Comparison of ENCODE assay signal across 2 cellular contexts in the genomic region with DNA sequence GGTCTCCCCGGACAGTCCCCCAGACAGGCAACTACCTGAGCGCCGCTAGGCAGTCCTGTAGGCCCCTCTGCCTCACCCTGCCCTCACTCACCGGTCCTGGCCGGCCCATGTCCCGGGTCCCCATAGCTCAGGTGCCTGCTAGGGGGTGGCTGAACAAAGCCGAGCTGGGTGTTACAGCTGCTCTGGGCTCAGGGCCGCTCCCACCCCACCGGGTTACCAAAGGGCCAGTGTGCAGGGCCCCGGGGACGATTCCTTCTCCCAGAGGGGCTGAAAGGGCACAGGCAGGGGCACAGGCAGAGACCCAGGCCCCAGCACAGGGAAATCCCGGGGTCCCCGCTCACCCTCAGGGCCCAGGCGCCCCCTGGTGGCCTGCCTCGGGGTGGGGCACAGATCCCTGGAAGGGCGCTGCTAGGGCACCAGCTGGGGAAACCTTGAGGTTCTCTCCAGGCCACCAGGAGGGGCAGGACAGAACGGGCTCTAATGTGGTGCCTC.
TF ChIP-seq lines count a peak whose summit lies in the region.

No MANE protein-coding gene starts in this region.

TF ChIP-seq in HCT116, 20 proteins besides CTCF, POLR2A, EP300 and RAD21 (continued from another document):
- TF ChIP-seq ELF1 (IDR thresholded peaks at IDR 0.05; ENCODE audit: borderline replicate concordance, low read depth) = no peak
- no peak for TF ChIP-seq POLR2AphosphoS5 (IDR thresholded peaks at IDR 0.05; ENCODE audit: low read depth, low read length)
- TF ChIP-seq SIN3A (IDR thresholded peaks at IDR 0.05; ENCODE audit: low read depth) = no peak
- TF ChIP-seq TCF7L2 (IDR thresholded peaks at IDR 0.05; ENCODE audit: borderline replicate concordance, extremely low read depth, insufficient read depth, insufficient read length) = no peak
- no peak for TF ChIP-seq SRF (IDR thresholded peaks at IDR 0.05; ENCODE audit: low read depth)
- TF ChIP-seq, protein P1, sequence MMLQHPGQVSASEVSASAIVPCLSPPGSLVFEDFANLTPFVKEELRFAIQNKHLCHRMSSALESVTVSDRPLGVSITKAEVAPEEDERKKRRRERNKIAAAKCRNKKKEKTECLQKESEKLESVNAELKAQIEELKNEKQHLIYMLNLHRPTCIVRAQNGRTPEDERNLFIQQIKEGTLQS (IDR thresholded peaks at IDR 0.05) = no peak
- TF ChIP-seq, protein P2, sequence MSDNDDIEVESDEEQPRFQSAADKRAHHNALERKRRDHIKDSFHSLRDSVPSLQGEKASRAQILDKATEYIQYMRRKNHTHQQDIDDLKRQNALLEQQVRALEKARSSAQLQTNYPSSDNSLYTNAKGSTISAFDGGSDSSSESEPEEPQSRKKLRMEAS (IDR thresholded peaks at IDR 0.05) = no peak
- TF ChIP-seq CEBPB (IDR thresholded peaks at IDR 0.05; ENCODE audit: low read depth) = no peak
- TF ChIP-seq YY1 (IDR thresholded peaks at IDR 0.05; ENCODE audit: extremely low read depth, insufficient replicate concordance, low read depth, low read length) = no peak
- TF ChIP-seq, protein P3, sequence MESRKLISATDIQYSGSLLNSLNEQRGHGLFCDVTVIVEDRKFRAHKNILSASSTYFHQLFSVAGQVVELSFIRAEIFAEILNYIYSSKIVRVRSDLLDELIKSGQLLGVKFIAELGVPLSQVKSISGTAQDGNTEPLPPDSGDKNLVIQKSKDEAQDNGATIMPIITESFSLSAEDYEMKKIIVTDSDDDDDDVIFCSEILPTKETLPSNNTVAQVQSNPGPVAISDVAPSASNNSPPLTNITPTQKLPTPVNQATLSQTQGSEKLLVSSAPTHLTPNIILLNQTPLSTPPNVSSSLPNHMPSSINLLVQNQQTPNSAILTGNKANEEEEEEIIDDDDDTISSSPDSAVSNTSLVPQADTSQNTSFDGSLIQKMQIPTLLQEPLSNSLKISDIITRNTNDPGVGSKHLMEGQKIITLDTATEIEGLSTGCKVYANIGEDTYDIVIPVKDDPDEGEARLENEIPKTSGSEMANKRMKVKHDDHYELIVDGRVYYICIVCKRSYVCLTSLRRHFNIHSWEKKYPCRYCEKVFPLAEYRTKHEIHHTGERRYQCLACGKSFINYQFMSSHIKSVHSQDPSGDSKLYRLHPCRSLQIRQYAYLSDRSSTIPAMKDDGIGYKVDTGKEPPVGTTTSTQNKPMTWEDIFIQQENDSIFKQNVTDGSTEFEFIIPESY (IDR thresholded peaks at IDR 0.05; ENCODE audit: extremely low read depth, insufficient replicate concordance, low read length) = no peak
- no peak for TF ChIP-seq ZFX (IDR thresholded peaks at IDR 0.05)
- no peak for TF ChIP-seq EZH2 (IDR thresholded peaks at IDR 0.05)
- TF ChIP-seq ZNF274 (IDR thresholded peaks at IDR 0.05; ENCODE audit: low read depth, low read length) = no peak
- no peak for TF ChIP-seq EGR1 (IDR thresholded peaks at IDR 0.05; ENCODE audit: low read depth)
- TF ChIP-seq, protein P4, sequence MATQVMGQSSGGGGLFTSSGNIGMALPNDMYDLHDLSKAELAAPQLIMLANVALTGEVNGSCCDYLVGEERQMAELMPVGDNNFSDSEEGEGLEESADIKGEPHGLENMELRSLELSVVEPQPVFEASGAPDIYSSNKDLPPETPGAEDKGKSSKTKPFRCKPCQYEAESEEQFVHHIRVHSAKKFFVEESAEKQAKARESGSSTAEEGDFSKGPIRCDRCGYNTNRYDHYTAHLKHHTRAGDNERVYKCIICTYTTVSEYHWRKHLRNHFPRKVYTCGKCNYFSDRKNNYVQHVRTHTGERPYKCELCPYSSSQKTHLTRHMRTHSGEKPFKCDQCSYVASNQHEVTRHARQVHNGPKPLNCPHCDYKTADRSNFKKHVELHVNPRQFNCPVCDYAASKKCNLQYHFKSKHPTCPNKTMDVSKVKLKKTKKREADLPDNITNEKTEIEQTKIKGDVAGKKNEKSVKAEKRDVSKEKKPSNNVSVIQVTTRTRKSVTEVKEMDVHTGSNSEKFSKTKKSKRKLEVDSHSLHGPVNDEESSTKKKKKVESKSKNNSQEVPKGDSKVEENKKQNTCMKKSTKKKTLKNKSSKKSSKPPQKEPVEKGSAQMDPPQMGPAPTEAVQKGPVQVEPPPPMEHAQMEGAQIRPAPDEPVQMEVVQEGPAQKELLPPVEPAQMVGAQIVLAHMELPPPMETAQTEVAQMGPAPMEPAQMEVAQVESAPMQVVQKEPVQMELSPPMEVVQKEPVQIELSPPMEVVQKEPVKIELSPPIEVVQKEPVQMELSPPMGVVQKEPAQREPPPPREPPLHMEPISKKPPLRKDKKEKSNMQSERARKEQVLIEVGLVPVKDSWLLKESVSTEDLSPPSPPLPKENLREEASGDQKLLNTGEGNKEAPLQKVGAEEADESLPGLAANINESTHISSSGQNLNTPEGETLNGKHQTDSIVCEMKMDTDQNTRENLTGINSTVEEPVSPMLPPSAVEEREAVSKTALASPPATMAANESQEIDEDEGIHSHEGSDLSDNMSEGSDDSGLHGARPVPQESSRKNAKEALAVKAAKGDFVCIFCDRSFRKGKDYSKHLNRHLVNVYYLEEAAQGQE (IDR thresholded peaks at IDR 0.05; ENCODE audit: low read depth) = no peak
- no peak for TF ChIP-seq FOSL1 (IDR thresholded peaks at IDR 0.05; ENCODE audit: low read depth)
TF ChIP-seq in HCT116: peak in this region for 0.

TF ChIP-seq in GM12878, 131 proteins besides CTCF, POLR2A, EP300 and RAD21 (continued from another document):
- TF ChIP-seq SMC3 (IDR thresholded peaks at IDR 0.05; ENCODE audit: borderline replicate concordance, low read length) = peak; percentile 82
